In genomic region chr17:3682033-3682432, GRCh38 we compare ENCODE assay signal across 24 cellular contexts. TPM values are rescaled to one million over a fixed set of nuclear protein-coding genes. Genes with fewer than 3 reads are reported as not detected.
DNase-seq lines count a peak whose midpoint lies in the region; ATAC-seq and TF ChIP-seq lines count a peak whose summit lies in the region.
"Had no signal": no experiment of that assay in that cellular context is flagged by ENCODE, and none has a peak within 500 bp of the region (broad histone marks: within the 10 kb centered on the region; RNA-seq: fewer than 3 reads in every experiment).

No MANE protein-coding gene starts in this region.

- no peaks in the 10 kb centered on the region for H3K9me3 ChIP-seq in gastroesophageal sphincter
- H3K9me3 ChIP-seq: adrenal gland, breast epithelium, heart left ventricle, left ventricle myocardium inferior, psoas muscle, SJSA1, stomach had no signal

- no peak for TF ChIP-seq EP300 in gastroesophageal sphincter (IDR thresholded peaks at IDR 0.05)

- H3K9me3 Mint-ChIP-seq in activated T-helper 1 cell treated with anti-CD3 and anti-CD28 coated beads, Interleukin-12 subunit alpha, Interleukin-12 subunit beta, Interleukin-2, Interleukin-4 antibody, amounts not matched to agents 30 ng/mL and 10 ng/mL and 1 ng/mL, durations not matched to agents 14 hours and 24 hours and 36 hours, result no peaks in the 10 kb centered on the region
- H3K9me3 Mint-ChIP-seq: activated T-helper 2 cell treated with anti-CD3 and anti-CD28 coated beads, Interferon-gamma antibody, Interleukin-2, Interleukin-4, amounts not matched to agents 10 μg/mL and 5 μg/mL and 100 μg/mL, durations not matched to agents 14 hours and 24 hours and 36 hours; neural crest cell; type B pancreatic cell had no signal

- H3K4me1 ChIP-seq in gastroesophageal sphincter, result no peaks in the 10 kb centered on the region
- H3K4me1 ChIP-seq: breast epithelium, left ventricle myocardium inferior, psoas muscle, SJSA1 had no signal

- H3K27me3 ChIP-seq in H7 (ENCODE audit: control insufficient read depth, insufficient read depth, low read length), result no peaks in the 10 kb centered on the region
- peaks cover 74% of the 10 kb centered on the region for H3K27me3 ChIP-seq in gastroesophageal sphincter
- H3K27me3 ChIP-seq: SJSA1 had no signal

- H3K4me3 ChIP-seq in H7 (ENCODE audit: insufficient read depth, low read depth, low read length) (no peak overlapping the region), gastroesophageal sphincter (no peak overlapping the region)
- H3K4me3 ChIP-seq: adrenal gland, breast epithelium, heart left ventricle, left ventricle myocardium inferior, psoas muscle, SJSA1, skin epidermis, stomach had no signal

- no peak for TF ChIP-seq POLR2A in gastroesophageal sphincter (IDR thresholded peaks at IDR 0.05)

- H3K4me1 Mint-ChIP-seq in activated T-helper 1 cell treated with anti-CD3 and anti-CD28 coated beads, Interleukin-12 subunit alpha, Interleukin-12 subunit beta, Interleukin-2, Interleukin-4 antibody, amounts not matched to agents 30 ng/mL and 10 ng/mL and 1 ng/mL, durations not matched to agents 14 hours and 24 hours and 36 hours (ENCODE audit: low read depth), result peaks cover 19% of the 10 kb centered on the region
- H3K4me1 Mint-ChIP-seq: neural crest cell had no signal

- 69% methylated on average over 3 of the region's 12 CpGs; no CpG with 5 or more reads in 1 of the 2 donors for WGBS in gastroesophageal sphincter (ENCODE audit: low coverage in 1 of 2), 2 donors

- no peak for TF ChIP-seq CTCF in gastroesophageal sphincter (IDR thresholded peaks at IDR 0.05)

- peak; percentile 41 for DNase-seq in H7
- no peak for DNase-seq in activated T-helper 1 cell treated with anti-CD3 and anti-CD28 coated beads, Interleukin-12 subunit alpha, Interleukin-12 subunit beta, Interleukin-2, Interleukin-4 antibody, amounts not matched to agents 30 ng/mL and 10 ng/mL and 1 ng/mL, durations not matched to agents 14 hours and 24 hours and 36 hours (ENCODE audit: low spot score)
- no peak for DNase-seq in NCI-H1092 treated with DMSO at 0.1 percent for 48 hours (lab: John Stamatoyannopoulos, UW)
- DNase-seq: activated CD4-positive, CD25-positive, alpha-beta regulatory T cell; activated CD8-positive, alpha-beta memory T cell treated with anti-CD3 and anti-CD28 coated beads, Interleukin-2, amount 10 ng/mL, durations not matched to agents 7 days and 5 days; cortex of kidney; DMS79; heart left ventricle; Kasumi-1; left ventricle myocardium inferior; midbrain; NCI-H1048; NCI-H2029; NCI-H345; psoas muscle; stomach had no signal

- no peaks in the 10 kb centered on the region for H3K36me3 ChIP-seq in H7 (replicated peaks; ENCODE audit: control insufficient read depth, insufficient read depth, low read length)
- no peaks in the 10 kb centered on the region for H3K36me3 ChIP-seq in gastroesophageal sphincter
- H3K36me3 ChIP-seq: adrenal gland, breast epithelium, left ventricle myocardium inferior, SJSA1, stomach had no signal

- no peak overlapping the region for H3K27ac ChIP-seq in gastroesophageal sphincter
- H3K27ac ChIP-seq: adrenal gland, breast epithelium, heart left ventricle, left ventricle myocardium inferior, psoas muscle, SJSA1, skin epidermis, stomach had no signal

- H3K27ac Mint-ChIP-seq in activated T-helper 1 cell treated with anti-CD3 and anti-CD28 coated beads, Interleukin-12 subunit alpha, Interleukin-12 subunit beta, Interleukin-2, Interleukin-4 antibody, amounts not matched to agents 30 ng/mL and 10 ng/mL and 1 ng/mL, durations not matched to agents 14 hours and 24 hours and 36 hours, result peak overlapping the region; percentile 31
- H3K27ac Mint-ChIP-seq: activated CD8-positive, alpha-beta memory T cell treated with anti-CD3 and anti-CD28 coated beads, Interleukin-2, amount 10 ng/mL, durations not matched to agents 7 days and 5 days; activated T-helper 2 cell treated with anti-CD3 and anti-CD28 coated beads, Interferon-gamma antibody, Interleukin-2, Interleukin-4, amounts not matched to agents 10 μg/mL and 5 μg/mL and 100 μg/mL, durations not matched to agents 14 hours and 24 hours and 36 hours; type B pancreatic cell had no signal

- H3K36me3 Mint-ChIP-seq in activated T-helper 1 cell treated with anti-CD3 and anti-CD28 coated beads, Interleukin-12 subunit alpha, Interleukin-12 subunit beta, Interleukin-2, Interleukin-4 antibody, amounts not matched to agents 30 ng/mL and 10 ng/mL and 1 ng/mL, durations not matched to agents 14 hours and 24 hours and 36 hours (ENCODE audit: low read depth), result peaks cover 25% of the 10 kb centered on the region
- H3K36me3 Mint-ChIP-seq: activated CD8-positive, alpha-beta memory T cell treated with anti-CD3 and anti-CD28 coated beads, Interleukin-2, amount 10 ng/mL, durations not matched to agents 7 days and 5 days; type B pancreatic cell had no signal

- H3K4me3 Mint-ChIP-seq in activated T-helper 1 cell treated with anti-CD3 and anti-CD28 coated beads, Interleukin-12 subunit alpha, Interleukin-12 subunit beta, Interleukin-2, Interleukin-4 antibody, amounts not matched to agents 30 ng/mL and 10 ng/mL and 1 ng/mL, durations not matched to agents 14 hours and 24 hours and 36 hours, result no peak overlapping the region
- H3K4me3 Mint-ChIP-seq: activated CD8-positive, alpha-beta memory T cell treated with anti-CD3 and anti-CD28 coated beads, Interleukin-2, amount 10 ng/mL, durations not matched to agents 7 days and 5 days; neural crest cell; type B pancreatic cell had no signal

- no peaks in the 10 kb centered on the region for H3K27me3 Mint-ChIP-seq in activated T-helper 1 cell treated with anti-CD3 and anti-CD28 coated beads, Interleukin-12 subunit alpha, Interleukin-12 subunit beta, Interleukin-2, Interleukin-4 antibody, amounts not matched to agents 30 ng/mL and 10 ng/mL and 1 ng/mL, durations not matched to agents 14 hours and 24 hours and 36 hours (ENCODE audit: insufficient read depth)
- H3K27me3 Mint-ChIP-seq: activated CD8-positive, alpha-beta memory T cell treated with anti-CD3 and anti-CD28 coated beads, Interleukin-2, amount 10 ng/mL, durations not matched to agents 7 days and 5 days had no signal

- intact Hi-C loops in activated T-helper 1 cell treated with anti-CD3 and anti-CD28 coated beads, Interleukin-12 subunit alpha, Interleukin-12 subunit beta, Interleukin-2, Interleukin-4 antibody, amounts not matched to agents 30 ng/mL and 10 ng/mL and 1 ng/mL, durations not matched to agents 14 hours and 24 hours and 36 hours (cut with micrococcal nuclease), result loop anchor here (2.0 kb wide), 3 partner anchors 41 to 145 kb away; partner anchors contain the start of gene HASPIN

- ATAC-seq in gastroesophageal sphincter, result no peak
- ATAC-seq: heart left ventricle, psoas muscle had no signal

RNA-seq across cellular contexts. Expression of gene EMC6, which starts 13.4 kb away (rescaled TPM):
- total RNA-seq in H7 (2014; rRNA removed; shearing (Covaris generic)), result 41.6 and 48.5 TPM in 2 replicates
- total RNA-seq in activated T-helper 1 cell treated with anti-CD3 and anti-CD28 coated beads, Interleukin-12 subunit alpha, Interleukin-12 subunit beta, Interleukin-2, Interleukin-4 antibody, amounts not matched to agents 30 ng/mL and 10 ng/mL and 1 ng/mL, durations not matched to agents 14 hours and 24 hours and 36 hours, result 63.6 and 73.3 TPM in 2 replicates
- total RNA-seq in gastroesophageal sphincter, result 10 to 100 TPM in 3 of 4 donors, 1 to 10 TPM in 1; 8.5 to 25.3 (median 13.8) TPM

RNA-seq across cellular contexts. Expression of gene TAX1BP3, which starts 13.7 kb away (rescaled TPM):
- 116 and 122 TPM in 2 replicates for total RNA-seq in H7 (2014; rRNA removed; shearing (Covaris generic))
- 29.3 and 30.1 TPM in 2 replicates for total RNA-seq in activated T-helper 1 cell treated with anti-CD3 and anti-CD28 coated beads, Interleukin-12 subunit alpha, Interleukin-12 subunit beta, Interleukin-2, Interleukin-4 antibody, amounts not matched to agents 30 ng/mL and 10 ng/mL and 1 ng/mL, durations not matched to agents 14 hours and 24 hours and 36 hours
- 100 to 1,000 TPM in 2 of 4 donors, 10 to 100 TPM in 2; 98.5 to 172 (median 109) TPM for total RNA-seq in gastroesophageal sphincter

RNA-seq across cellular contexts. Expression of gene P2RX5, which starts 13.9 kb away (rescaled TPM):
- 2.3 and 2.7 TPM in 2 replicates for total RNA-seq in H7 (2014; rRNA removed; shearing (Covaris generic))
- total RNA-seq in activated T-helper 1 cell treated with anti-CD3 and anti-CD28 coated beads, Interleukin-12 subunit alpha, Interleukin-12 subunit beta, Interleukin-2, Interleukin-4 antibody, amounts not matched to agents 30 ng/mL and 10 ng/mL and 1 ng/mL, durations not matched to agents 14 hours and 24 hours and 36 hours, result 133 and 143 TPM in 2 replicates
- 1 to 10 TPM in 1 of 4 donors, under 1 TPM in 1, not detected in 2; 0.96 to 2.0 TPM for total RNA-seq in gastroesophageal sphincter
- total RNA-seq: SJSA1 had no signal

RNA-seq across cellular contexts. Expression of gene HASPIN, which starts 41.7 kb away (rescaled TPM):
- 34.2 and 39.1 TPM in 2 replicates for total RNA-seq in H7 (2014; rRNA removed; shearing (Covaris generic))
- total RNA-seq in activated T-helper 1 cell treated with anti-CD3 and anti-CD28 coated beads, Interleukin-12 subunit alpha, Interleukin-12 subunit beta, Interleukin-2, Interleukin-4 antibody, amounts not matched to agents 30 ng/mL and 10 ng/mL and 1 ng/mL, durations not matched to agents 14 hours and 24 hours and 36 hours, result 25.7 and 26.1 TPM in 2 replicates
- total RNA-seq in gastroesophageal sphincter, result under 1 TPM in 2 of 4 donors, not detected in 2; 0.13 to 0.15 TPM

RNA-seq across cellular contexts. Expression of gene CTNS, which starts 45.5 kb away (rescaled TPM):
- 9.6 and 17.9 TPM in 2 replicates for total RNA-seq in H7 (2014; rRNA removed; shearing (Covaris generic))
- total RNA-seq in activated T-helper 1 cell treated with anti-CD3 and anti-CD28 coated beads, Interleukin-12 subunit alpha, Interleukin-12 subunit beta, Interleukin-2, Interleukin-4 antibody, amounts not matched to agents 30 ng/mL and 10 ng/mL and 1 ng/mL, durations not matched to agents 14 hours and 24 hours and 36 hours, result 47.5 and 55.3 TPM in 2 replicates
- total RNA-seq in gastroesophageal sphincter, result 10 to 100 TPM; 14.8 to 20.5 (median 17.8) TPM

Comparison
In these comparisons a context has a peak if more than half of its experiments do, and no peak if none do; other contexts are left out.
1. RNA of gene P2RX5, which starts 13.9 kb away (total RNA-seq): 133 to 143 TPM in activated T-helper 1 cell treated with anti-CD3 and anti-CD28 coated beads, Interleukin-12 subunit alpha, Interleukin-12 subunit beta, Interleukin-2, Interleukin-4 antibody, amounts not matched to agents 30 ng/mL and 10 ng/mL and 1 ng/mL, durations not matched to agents 14 hours and 24 hours and 36 hours; 2.3 to 2.7 TPM in H7 and 0.96 to 2.0 TPM in gastroesophageal sphincter; every median in the first group is over 10 times any median in the second.